In genomic region chr22:37607010-37607911, GRCh38 we compare ENCODE assay signal across 8 cellular contexts. TPM values are rescaled to one million over a fixed set of nuclear protein-coding genes. Genes with fewer than 3 reads are reported as not detected.
DNase-seq lines count a peak whose midpoint lies in the region; ATAC-seq and TF ChIP-seq lines count a peak whose summit lies in the region.

No MANE protein-coding gene starts in this region.

- POLR2A ChIA-PET in HEK293 (lab: Yijun Ruan, JAX), result interaction anchor here (0.5 to 3.3 kb wide), 36 partner anchors 10 to 408 kb away, joined by 3 to 35 read pairs (median 6); partner anchors contain the start of genes ANKRD54, GCAT, LGALS1 and NOL12

- peaks cover 8% of the 10 kb centered on the region for H3K4me1 ChIP-seq in HEK293 (ENCODE audit: control insufficient read depth, insufficient read depth, low read length)

- TF ChIP-seq CTCF in HEK293 (tag by site-specific recombination; IDR thresholded peaks at IDR 0.05), result peak; percentile 96
- TF ChIP-seq CTCF in kidney epithelial cell (IDR thresholded peaks at IDR 0.05; ENCODE audit: insufficient read depth, low read length, poor library complexity, severe bottlenecking), result peak; percentile 99

- H3K27ac ChIP-seq in HEK293 (ENCODE audit: extremely low read depth, low read depth, low read length), result peak overlapping the region; percentile 32; the same call in 1 of the 2 replicates

- no peaks in the 10 kb centered on the region for H3K9me3 ChIP-seq in HEK293 (ENCODE audit: control insufficient read depth, insufficient read depth, low read depth, low read length)

- DNase-seq in CD1c-positive myeloid dendritic cell (ENCODE audit: extremely low spot score) (peak; percentile 79), NCI-H226 (peak; percentile 56), cerebellum (ENCODE audit: low spot score) (peak; percentile 94), kidney epithelial cell (ENCODE audit: low read depth) (peak; percentile 44)
- peak; percentile 91 to 92 for DNase-seq in activated CD4-positive, alpha-beta T cell treated with anti-CD3 and anti-CD28 coated beads for 24 hours (ENCODE audit: low read depth in 2 of 2)
- peak; percentile 71 to 91 for DNase-seq in stimulated activated CD4-positive, alpha-beta T cell treated with anti-CD3 and anti-CD28 coated beads, Interleukin-15, amount 100 ng/mL, for 48 hours (ENCODE audit: low read depth in 2 of 2)

- H3K4me3 ChIP-seq in HEK293 (ENCODE audit: low read depth, low read length), result peak overlapping the region; percentile 39
- peak overlapping the region; percentile 12 for H3K4me3 ChIP-seq in kidney epithelial cell (ENCODE audit: low read depth, low read length)

- peaks cover 4% of the 10 kb centered on the region for H3K27me3 ChIP-seq in kidney epithelial cell (ENCODE audit: control insufficient read depth, insufficient read depth, low read length)

- no peak for ATAC-seq in GM21390 (IDR thresholded peaks at IDR 0.05; ENCODE audit: unreplicated experiment)

- peaks cover 0 to 3% of the 10 kb centered on the region in 2 experiments; a peak in 2 of 3 replicates for H3K36me3 ChIP-seq in HEK293 (ENCODE audit: control insufficient read depth in 2 of 2, insufficient read depth in 1 of 2, low read length in 2 of 2)
- H3K36me3 ChIP-seq in kidney epithelial cell (ENCODE audit: control insufficient read depth, insufficient read depth, low read length), result no peaks in the 10 kb centered on the region

- CTCF ChIA-PET in HEK293 (lab: Yijun Ruan, JAX), result interaction anchor here (0.5 to 5.6 kb wide), 68 partner anchors 8 to 1845 kb away, joined by 3 to 60 read pairs (median 4); partner anchors contain the start of genes GCAT, NOL12, PDXP and PLA2G6

TF ChIP-seq in HEK293, 187 proteins besides CTCF, POLR2A, EP300 and RAD21 (continues in another document):
- TF ChIP-seq ZFP69B (tag by site-specific recombination; IDR thresholded peaks at IDR 0.05) (peak; percentile 78), ZBTB21 (tag by site-specific recombination; IDR thresholded peaks at IDR 0.05) (peak; percentile 76), ZNF133 (tag by site-specific recombination; IDR thresholded peaks at IDR 0.05) (no peak), ZNF792 (tag by site-specific recombination; IDR thresholded peaks at IDR 0.05) (no peak), ZNF747 (tag by site-specific recombination; IDR thresholded peaks at IDR 0.05) (no peak), SP2 (tag by site-specific recombination; IDR thresholded peaks at IDR 0.05) (no peak), ZNF768 (tag by site-specific recombination; IDR thresholded peaks at IDR 0.05) (no peak), ZFP41 (tag by site-specific recombination; IDR thresholded peaks at IDR 0.05; ENCODE audit: borderline replicate concordance) (no peak), ZBTB26 (tag by site-specific recombination; optimal IDR thresholded peaks at IDR 0.05) (peak; percentile 21), PRDM6 (tag by site-specific recombination; IDR thresholded peaks at IDR 0.05) (no peak), ZNF394 (tag by site-specific recombination; IDR thresholded peaks at IDR 0.05; ENCODE audit: borderline replicate concordance) (peak; percentile 13; the same call in 1 of the 2 replicates), ZNF558 (tag by site-specific recombination; IDR thresholded peaks at IDR 0.05) (no peak), ZNF169 (tag by site-specific recombination; IDR thresholded peaks at IDR 0.05) (no peak), ZSCAN18 (tag by site-specific recombination; IDR thresholded peaks at IDR 0.05) (no peak), GLIS1 (tag by site-specific recombination; IDR thresholded peaks at IDR 0.05) (peak; percentile 59), ZNF292 (tag by site-specific recombination; IDR thresholded peaks at IDR 0.05; ENCODE audit: borderline replicate concordance, low read depth) (no peak), ZNF610 (tag by site-specific recombination; IDR thresholded peaks at IDR 0.05; ENCODE audit: borderline replicate concordance) (no peak), INSM2 (tag by site-specific recombination; IDR thresholded peaks at IDR 0.05) (no peak), ZNF645 (tag by site-specific recombination; IDR thresholded peaks at IDR 0.05) (no peak), ZBTB44 (tag by site-specific recombination; IDR thresholded peaks at IDR 0.05) (peak; percentile 45; the same call in 1 of the 2 replicates), GLIS2 (tag by site-specific recombination; IDR thresholded peaks at IDR 0.05) (peak; percentile 55; the same call in 1 of the 2 replicates), ZSCAN23 (tag by site-specific recombination; IDR thresholded peaks at IDR 0.05) (no peak), ZNF670 (tag by site-specific recombination; IDR thresholded peaks at IDR 0.05; ENCODE audit: low read depth) (no peak), ZNF521 (tag by site-specific recombination; IDR thresholded peaks at IDR 0.05) (no peak)

RNA-seq across cellular contexts. Expression of gene GGA1, which starts 1.4 kb away (rescaled TPM):
- total RNA-seq in cerebellum, result 39.1 TPM
- 65.9 and 75.2 TPM in 2 replicates for total RNA-seq in kidney epithelial cell

RNA-seq across cellular contexts. Expression of gene LGALS2, which starts 27.4 kb away (rescaled TPM):
- total RNA-seq in cerebellum, result not detected
- total RNA-seq in kidney epithelial cell, result not detected in 2 replicates

RNA-seq across cellular contexts. Expression of gene SH3BP1, which starts 32.2 kb away (rescaled TPM):
- total RNA-seq in cerebellum, result 1.4 TPM
- 5.0 and 10.4 TPM in 2 replicates for total RNA-seq in kidney epithelial cell

RNA-seq across cellular contexts. Expression of gene CDC42EP1, which starts 47.0 kb away (rescaled TPM):
- total RNA-seq in cerebellum, result 2.6 TPM
- 98.1 and 150 TPM in 2 replicates for total RNA-seq in kidney epithelial cell

RNA-seq across cellular contexts. Expression of gene PDXP, which starts 51.3 kb away (rescaled TPM):
- total RNA-seq in cerebellum (34.0 TPM), kidney epithelial cell (13.3 and 14.3 TPM in 2 replicates)

Comparison
In these comparisons a context has a peak if more than half of its experiments do, and no peak if none do; other contexts are left out.
1. DNase-seq: peak in every context shown above with its lines; median percentile 94 in cerebellum; 92 in activated CD4-positive, alpha-beta T cell treated with anti-CD3 and anti-CD28 coated beads for 24 hours; 81 in stimulated activated CD4-positive, alpha-beta T cell treated with anti-CD3 and anti-CD28 coated beads, Interleukin-15, amount 100 ng/mL, for 48 hours; 79 in CD1c-positive myeloid dendritic cell; 56 in NCI-H226; 44 in kidney epithelial cell.